1 cellular context compared by ENCODE assay signal in genomic region chr10:77497748-77498147, GRCh38.
TF ChIP-seq lines count a peak whose summit lies in the region.

No MANE protein-coding gene starts in this region.

TF ChIP-seq in IMR-90, 13 proteins besides CTCF, POLR2A, EP300 and RAD21 (continued from another document):
- no peak for TF ChIP-seq RFX5 (IDR thresholded peaks at IDR 0.05; ENCODE audit: low read depth, low read length)
- no peak for TF ChIP-seq CHD1 (IDR thresholded peaks at IDR 0.05; ENCODE audit: low read depth, low read length)
- no peak for TF ChIP-seq MXI1 (IDR thresholded peaks at IDR 0.05; ENCODE audit: borderline replicate concordance, low read depth, low read length)
